1 cellular context compared by ENCODE assay signal in genomic region chr20:57404419-57405072, GRCh38.
TF ChIP-seq lines count a peak whose summit lies in the region.

No MANE protein-coding gene starts in this region.

TF ChIP-seq in IMR-90, 13 proteins besides CTCF, POLR2A, EP300 and RAD21:
- TF ChIP-seq USF2 (IDR thresholded peaks at IDR 0.05; ENCODE audit: low read depth, low read length): no peak
- no peak for TF ChIP-seq ELK1 (IDR thresholded peaks at IDR 0.05; ENCODE audit: borderline replicate concordance, low read depth, low read length)
- TF ChIP-seq RFX5 (IDR thresholded peaks at IDR 0.05; ENCODE audit: low read depth, low read length): no peak
- TF ChIP-seq MAZ (IDR thresholded peaks at IDR 0.05; ENCODE audit: borderline replicate concordance, low read depth, low read length): no peak
- TF ChIP-seq SMC3 (IDR thresholded peaks at IDR 0.05; ENCODE audit: low read depth, low read length): no peak
- no peak for TF ChIP-seq NFE2L2 (IDR thresholded peaks at IDR 0.05; ENCODE audit: low read depth, low read length)
- TF ChIP-seq BHLHE40 (IDR thresholded peaks at IDR 0.05; ENCODE audit: low read depth, low read length): no peak
- TF ChIP-seq CEBPB (IDR thresholded peaks at IDR 0.05; ENCODE audit: low read depth, low read length): no peak
- TF ChIP-seq RCOR1 (IDR thresholded peaks at IDR 0.05; ENCODE audit: insufficient replicate concordance, low read length): no peak
- TF ChIP-seq FOS (IDR thresholded peaks at IDR 0.05; ENCODE audit: low read depth, low read length): no peak
- TF ChIP-seq CHD1 (IDR thresholded peaks at IDR 0.05; ENCODE audit: low read depth, low read length): no peak
- no peak for TF ChIP-seq MXI1 (IDR thresholded peaks at IDR 0.05; ENCODE audit: borderline replicate concordance, low read depth, low read length)
- no peak for TF ChIP-seq MAFK (IDR thresholded peaks at IDR 0.05; ENCODE audit: low read depth, low read length)
